14 cellular contexts compared by ENCODE assay signal in genomic region chr2:157684940-157685466, GRCh38. TPM values are rescaled to one million over a fixed set of nuclear protein-coding genes. Genes with fewer than 3 reads are reported as not detected.
"Had no signal": no experiment of that assay in that cellular context is flagged by ENCODE, and none has a peak within 500 bp of the region (broad histone marks: within the 10 kb centered on the region; RNA-seq: fewer than 3 reads in every experiment).

No MANE protein-coding gene starts in this region.

- H3K4me3 ChIP-seq: cardiac muscle cell, heart right ventricle, spleen, testis, upper lobe of left lung had no signal

- H3K4me1 Mint-ChIP-seq: stimulated activated naive CD8-positive, alpha-beta T cell treated with anti-CD3 and anti-CD28 coated beads, Interleukin-15, amount 100 ng/mL, for 72 hours had no signal

- H3K9me3 ChIP-seq: spleen, testis, upper lobe of left lung had no signal

- H3K4me1 ChIP-seq: heart right ventricle, spleen, testis, upper lobe of left lung had no signal

- H3K36me3 Mint-ChIP-seq: activated naive CD4-positive, alpha-beta T cell treated with anti-CD3 and anti-CD28 coated beads, Interleukin-2, amount 50 U/mL, for 72 hours had no signal

- H3K36me3 ChIP-seq: cardiac muscle cell, heart right ventricle, spleen, upper lobe of left lung had no signal

- H3K27me3 Mint-ChIP-seq: stimulated activated naive CD8-positive, alpha-beta T cell treated with anti-CD3 and anti-CD28 coated beads, Interleukin-15, amount 100 ng/mL, for 72 hours had no signal

- H3K27ac ChIP-seq: cardiac muscle cell, epithelial cell of prostate, heart right ventricle, spleen, testis, upper lobe of left lung had no signal

- ATAC-seq: activated naive CD4-positive, alpha-beta T cell treated with anti-CD3 and anti-CD28 coated beads, Interleukin-2, amount 50 U/mL, for 72 hours; activated T-cell treated with anti-CD3 and anti-CD28 coated beads, Interleukin-2, amount 50 U/mL, for 72 hours; heart right ventricle; sciatic nerve; stimulated activated naive CD8-positive, alpha-beta T cell treated with anti-CD3 and anti-CD28 coated beads, Interleukin-15, amount 100 ng/mL, for 72 hours had no signal

- H3K9me3 Mint-ChIP-seq: activated CD4-positive, alpha-beta T cell treated with anti-CD3 and anti-CD28 coated beads, Interleukin-2, amount 10 ng/mL, durations not matched to agents 7 days and 5 days; activated naive CD4-positive, alpha-beta T cell treated with anti-CD3 and anti-CD28 coated beads, Interleukin-2, amount 50 U/mL, for 72 hours; stimulated activated naive CD8-positive, alpha-beta T cell treated with anti-CD3 and anti-CD28 coated beads, Interleukin-15, amount 100 ng/mL, for 72 hours had no signal

- DNase-seq: activated CD4-positive, alpha-beta T cell treated with anti-CD3 and anti-CD28 coated beads, Interleukin-2, amount 10 ng/mL, durations not matched to agents 7 days and 5 days; activated CD8-positive, alpha-beta memory T cell treated with anti-CD3 and anti-CD28 coated beads, Interleukin-2, amount 50 U/mL, for 48 hours; activated gamma-delta T cell; activated T-cell treated with anti-CD3 and anti-CD28 coated beads, Interleukin-2, amount 50 U/mL, for 72 hours; heart right ventricle; nephron progenitor cell; spleen; stimulated activated naive CD8-positive, alpha-beta T cell treated with anti-CD3 and anti-CD28 coated beads, Interleukin-15, amount 100 ng/mL, for 72 hours; testis; upper lobe of left lung had no signal

- H3K27ac Mint-ChIP-seq: activated CD4-positive, alpha-beta T cell treated with anti-CD3 and anti-CD28 coated beads, Interleukin-2, amount 10 ng/mL, durations not matched to agents 7 days and 5 days; activated naive CD4-positive, alpha-beta T cell treated with anti-CD3 and anti-CD28 coated beads, Interleukin-2, amount 50 U/mL, for 72 hours; activated T-cell treated with anti-CD3 and anti-CD28 coated beads, Interleukin-2, amount 50 U/mL, for 72 hours; nephron progenitor cell; stimulated activated naive CD8-positive, alpha-beta T cell treated with anti-CD3 and anti-CD28 coated beads, Interleukin-15, amount 100 ng/mL, for 72 hours had no signal

- H3K27me3 ChIP-seq: heart right ventricle, spleen, testis, upper lobe of left lung had no signal

- H3K4me3 Mint-ChIP-seq: activated CD4-positive, alpha-beta T cell treated with anti-CD3 and anti-CD28 coated beads, Interleukin-2, amount 10 ng/mL, durations not matched to agents 7 days and 5 days; activated T-cell treated with anti-CD3 and anti-CD28 coated beads, Interleukin-2, amount 50 U/mL, for 72 hours; nephron progenitor cell; stimulated activated naive CD8-positive, alpha-beta T cell treated with anti-CD3 and anti-CD28 coated beads, Interleukin-15, amount 100 ng/mL, for 72 hours had no signal

RNA-seq across cellular contexts. Expression of gene ACVR1C, which starts 56.3 kb away (rescaled TPM):
- polyA plus RNA-seq: cardiac muscle cell had no signal
